ENCODE assay signal across 1 cellular context in the genomic region with DNA sequence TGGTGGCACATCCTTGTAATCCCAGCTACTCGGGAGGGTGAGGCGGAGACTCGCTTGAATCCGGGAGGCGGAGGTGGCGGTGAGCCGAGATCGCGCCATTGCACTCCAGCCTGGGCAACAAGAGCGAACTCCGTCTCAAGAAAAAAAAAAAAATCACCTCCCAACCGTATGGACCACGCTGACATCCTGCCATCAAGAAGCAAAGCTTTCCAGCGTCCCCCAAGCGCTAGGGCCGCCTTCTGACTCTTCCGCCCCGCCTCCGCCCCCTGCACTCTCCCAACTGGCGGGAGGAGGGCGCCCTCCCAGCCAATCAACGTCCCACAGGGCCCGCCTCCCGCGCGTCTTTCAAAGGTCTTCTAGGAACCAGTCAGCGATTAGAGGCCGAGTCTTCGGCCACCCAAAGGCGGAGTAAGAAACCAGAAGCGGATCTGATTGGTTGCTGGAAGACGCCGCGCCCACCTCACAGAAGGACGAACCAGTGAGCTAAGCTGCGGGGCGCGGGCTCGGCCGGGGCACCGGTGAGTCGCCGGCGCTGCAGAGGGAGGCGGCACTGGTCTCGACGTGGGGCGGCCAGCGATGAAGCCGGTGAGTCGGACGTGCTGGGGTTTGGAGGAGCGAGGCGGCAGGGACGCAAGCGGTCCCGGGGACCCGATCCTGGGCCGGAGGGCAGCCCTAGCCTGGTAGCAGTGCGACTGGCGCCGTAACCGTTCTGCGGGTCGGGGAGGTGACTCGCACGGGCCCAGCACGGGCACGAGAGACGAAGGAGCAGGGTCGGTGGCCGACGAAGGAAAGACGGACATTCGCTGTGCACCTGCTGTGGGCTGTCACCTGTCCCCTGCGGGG.
A peak's percentile ranks its signal among the peaks of the same experiment; 100 is the strongest.
TF ChIP-seq lines count a peak whose summit lies in the region.

A gene with protein sequence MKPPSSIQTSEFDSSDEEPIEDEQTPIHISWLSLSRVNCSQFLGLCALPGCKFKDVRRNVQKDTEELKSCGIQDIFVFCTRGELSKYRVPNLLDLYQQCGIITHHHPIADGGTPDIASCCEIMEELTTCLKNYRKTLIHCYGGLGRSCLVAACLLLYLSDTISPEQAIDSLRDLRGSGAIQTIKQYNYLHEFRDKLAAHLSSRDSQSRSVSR (plus strand): TSS at position 515 of the 843 bp plus-strand sequence. CDS start 62 bp downstream, at position 577.

TF ChIP-seq in GM23338, 12 proteins besides CTCF, POLR2A, EP300 and RAD21:
- TF ChIP-seq CREB1 (CRISPR knock-in tag; IDR thresholded peaks at IDR 0.05; ENCODE audit: low read depth): peak; percentile 66
- TF ChIP-seq POLR2AphosphoS5 (IDR thresholded peaks at IDR 0.05; ENCODE audit: low read depth): peak; percentile 97
- TF ChIP-seq, protein P1, sequence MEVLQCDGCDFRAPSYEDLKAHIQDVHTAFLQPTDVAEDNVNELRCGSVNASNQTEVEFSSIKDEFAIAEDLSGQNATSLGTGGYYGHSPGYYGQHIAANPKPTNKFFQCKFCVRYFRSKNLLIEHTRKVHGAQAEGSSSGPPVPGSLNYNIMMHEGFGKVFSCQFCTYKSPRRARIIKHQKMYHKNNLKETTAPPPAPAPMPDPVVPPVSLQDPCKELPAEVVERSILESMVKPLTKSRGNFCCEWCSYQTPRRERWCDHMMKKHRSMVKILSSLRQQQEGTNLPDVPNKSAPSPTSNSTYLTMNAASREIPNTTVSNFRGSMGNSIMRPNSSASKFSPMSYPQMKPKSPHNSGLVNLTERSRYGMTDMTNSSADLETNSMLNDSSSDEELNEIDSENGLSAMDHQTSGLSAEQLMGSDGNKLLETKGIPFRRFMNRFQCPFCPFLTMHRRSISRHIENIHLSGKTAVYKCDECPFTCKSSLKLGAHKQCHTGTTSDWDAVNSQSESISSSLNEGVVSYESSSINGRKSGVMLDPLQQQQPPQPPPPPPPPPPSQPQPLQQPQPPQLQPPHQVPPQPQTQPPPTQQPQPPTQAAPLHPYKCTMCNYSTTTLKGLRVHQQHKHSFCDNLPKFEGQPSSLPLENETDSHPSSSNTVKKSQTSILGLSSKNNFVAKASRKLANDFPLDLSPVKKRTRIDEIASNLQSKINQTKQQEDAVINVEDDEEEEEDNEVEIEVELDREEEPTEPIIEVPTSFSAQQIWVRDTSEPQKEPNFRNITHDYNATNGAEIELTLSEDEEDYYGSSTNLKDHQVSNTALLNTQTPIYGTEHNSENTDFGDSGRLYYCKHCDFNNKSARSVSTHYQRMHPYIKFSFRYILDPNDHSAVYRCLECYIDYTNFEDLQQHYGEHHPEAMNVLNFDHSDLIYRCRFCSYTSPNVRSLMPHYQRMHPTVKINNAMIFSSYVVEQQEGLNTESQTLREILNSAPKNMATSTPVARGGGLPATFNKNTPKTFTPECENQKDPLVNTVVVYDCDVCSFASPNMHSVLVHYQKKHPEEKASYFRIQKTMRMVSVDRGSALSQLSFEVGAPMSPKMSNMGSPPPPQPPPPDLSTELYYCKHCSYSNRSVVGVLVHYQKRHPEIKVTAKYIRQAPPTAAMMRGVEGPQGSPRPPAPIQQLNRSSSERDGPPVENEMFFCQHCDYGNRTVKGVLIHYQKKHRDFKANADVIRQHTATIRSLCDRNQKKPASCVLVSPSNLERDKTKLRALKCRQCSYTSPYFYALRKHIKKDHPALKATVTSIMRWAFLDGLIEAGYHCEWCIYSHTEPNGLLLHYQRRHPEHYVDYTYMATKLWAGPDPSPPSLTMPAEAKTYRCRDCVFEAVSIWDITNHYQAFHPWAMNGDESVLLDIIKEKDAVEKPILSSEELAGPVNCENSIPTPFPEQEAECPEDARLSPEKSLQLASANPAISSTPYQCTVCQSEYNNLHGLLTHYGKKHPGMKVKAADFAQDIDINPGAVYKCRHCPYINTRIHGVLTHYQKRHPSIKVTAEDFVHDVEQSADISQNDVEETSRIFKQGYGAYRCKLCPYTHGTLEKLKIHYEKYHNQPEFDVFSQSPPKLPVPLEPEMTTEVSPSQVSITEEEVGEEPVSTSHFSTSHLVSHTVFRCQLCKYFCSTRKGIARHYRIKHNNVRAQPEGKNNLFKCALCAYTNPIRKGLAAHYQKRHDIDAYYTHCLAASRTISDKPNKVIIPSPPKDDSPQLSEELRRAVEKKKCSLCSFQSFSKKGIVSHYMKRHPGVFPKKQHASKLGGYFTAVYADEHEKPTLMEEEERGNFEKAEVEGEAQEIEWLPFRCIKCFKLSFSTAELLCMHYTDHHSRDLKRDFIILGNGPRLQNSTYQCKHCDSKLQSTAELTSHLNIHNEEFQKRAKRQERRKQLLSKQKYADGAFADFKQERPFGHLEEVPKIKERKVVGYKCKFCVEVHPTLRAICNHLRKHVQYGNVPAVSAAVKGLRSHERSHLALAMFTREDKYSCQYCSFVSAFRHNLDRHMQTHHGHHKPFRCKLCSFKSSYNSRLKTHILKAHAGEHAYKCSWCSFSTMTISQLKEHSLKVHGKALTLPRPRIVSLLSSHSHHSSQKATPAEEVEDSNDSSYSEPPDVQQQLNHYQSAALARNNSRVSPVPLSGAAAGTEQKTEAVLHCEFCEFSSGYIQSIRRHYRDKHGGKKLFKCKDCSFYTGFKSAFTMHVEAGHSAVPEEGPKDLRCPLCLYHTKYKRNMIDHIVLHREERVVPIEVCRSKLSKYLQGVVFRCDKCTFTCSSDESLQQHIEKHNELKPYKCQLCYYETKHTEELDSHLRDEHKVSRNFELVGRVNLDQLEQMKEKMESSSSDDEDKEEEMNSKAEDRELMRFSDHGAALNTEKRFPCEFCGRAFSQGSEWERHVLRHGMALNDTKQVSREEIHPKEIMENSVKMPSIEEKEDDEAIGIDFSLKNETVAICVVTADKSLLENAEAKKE (CRISPR knock-in tag; IDR thresholded peaks at IDR 0.05): no peak
TF ChIP-seq in GM23338: peak in this region for 2.
